Comparison of ENCODE assay signal across 25 cellular contexts in genomic region chr13:67139551-67139950, GRCh38.
DNase-seq lines count a peak whose midpoint lies in the region; ATAC-seq and TF ChIP-seq lines count a peak whose summit lies in the region.
"Had no signal": no experiment of that assay in that cellular context is flagged by ENCODE, and none has a peak within 500 bp of the region (broad histone marks: within the 10 kb centered on the region; RNA-seq: fewer than 3 reads in every experiment).

No MANE protein-coding gene starts in this region.

- TF ChIP-seq POLR2A in right lobe of liver (IDR thresholded peaks at IDR 0.05) = no peak

- WGBS in right lobe of liver (ENCODE audit: insufficient coverage, low coverage, low lambda C conversion rate, missing lambda C conversion rate) = 21% methylated on average over 4 of the region's 4 CpGs

- H3K36me3 ChIP-seq in OCI-LY1 (ENCODE audit: insufficient read depth, low read length) (no peaks in the 10 kb centered on the region), right lobe of liver (no peaks in the 10 kb centered on the region)
- H3K36me3 ChIP-seq: BE2C, brain microvascular endothelial cell, gastroesophageal sphincter, upper lobe of left lung had no signal

- TF ChIP-seq CTCF in OCI-LY1 (IDR thresholded peaks at IDR 0.05; ENCODE audit: low read length) (no peak), right lobe of liver (IDR thresholded peaks at IDR 0.05) (no peak), HFFc6 (IDR thresholded peaks at IDR 0.05) (no peak)

- H3K9me3 Mint-ChIP-seq in HFFc6 = no peaks in the 10 kb centered on the region
- peaks cover 2% of the 10 kb centered on the region for H3K9me3 Mint-ChIP-seq in stimulated activated effector memory CD8-positive, alpha-beta T cell treated with anti-CD3 and anti-CD28 coated beads, Interleukin-12 subunit alpha, Interleukin-12 subunit beta, amount 100 ng/mL, for 72 hours
- H3K9me3 Mint-ChIP-seq: activated CD8-positive, alpha-beta T cell treated with anti-CD3 and anti-CD28 coated beads for 36 hours; GM23338; naive thymus-derived CD4-positive, alpha-beta T cell had no signal

- H3F3A ChIP-seq in OCI-LY1 (ENCODE audit: insufficient read depth, low read length) = no peaks in the 10 kb centered on the region

- H3K4me3 Mint-ChIP-seq in HFFc6 = no peak overlapping the region
- no peak overlapping the region for H3K4me3 Mint-ChIP-seq in stimulated activated effector memory CD8-positive, alpha-beta T cell treated with anti-CD3 and anti-CD28 coated beads, Interleukin-12 subunit alpha, Interleukin-12 subunit beta, amount 100 ng/mL, for 72 hours
- H3K4me3 Mint-ChIP-seq: activated CD8-positive, alpha-beta T cell treated with anti-CD3 and anti-CD28 coated beads for 36 hours; effector memory CD8-positive, alpha-beta T cell; GM23338; naive thymus-derived CD4-positive, alpha-beta T cell had no signal

- no peaks in the 10 kb centered on the region for H4K20me1 ChIP-seq in OCI-LY1 (ENCODE audit: insufficient read depth, low read length)

- peaks cover 9% of the 10 kb centered on the region for H3K4me1 Mint-ChIP-seq in HFFc6 (ENCODE audit: low read depth)
- H3K4me1 Mint-ChIP-seq in stimulated activated effector memory CD8-positive, alpha-beta T cell treated with anti-CD3 and anti-CD28 coated beads, Interleukin-12 subunit alpha, Interleukin-12 subunit beta, amount 100 ng/mL, for 72 hours = no peaks in the 10 kb centered on the region

- intact Hi-C loops in right lobe of liver (cut with DNase I) = no loop called here

- H3K79me2 ChIP-seq in OCI-LY1 (ENCODE audit: insufficient read depth, low read length) = no peaks in the 10 kb centered on the region

- H3K9me2 ChIP-seq in OCI-LY1 (ENCODE audit: low read depth, low read length) = no peaks in the 10 kb centered on the region

- no peak overlapping the region for H3K27ac ChIP-seq in OCI-LY1 (ENCODE audit: low read depth, low read length, poor library complexity, severe bottlenecking)
- H3K27ac ChIP-seq in right lobe of liver = peak overlapping the region in 1 of 3 donors; percentile 22
- H3K27ac ChIP-seq: brain microvascular endothelial cell, gastroesophageal sphincter, HL-60, upper lobe of left lung had no signal

- peaks cover 43% of the 10 kb centered on the region for H3K4me1 ChIP-seq in OCI-LY1 (ENCODE audit: insufficient read depth, low read length, severe bottlenecking)
- no peaks in the 10 kb centered on the region for H3K4me1 ChIP-seq in right lobe of liver
- H3K4me1 ChIP-seq: upper lobe of left lung had no signal

- peak; percentile 34 for DNase-seq in NCI-H510A treated with DMSO at 0.1 percent for 48 hours (lab: John Stamatoyannopoulos, UW)
- no peak for DNase-seq in NCI-H510A (lab: John Stamatoyannopoulos, UW)
- peak; percentile 31 to 85 (median 41) for DNase-seq in NCI-H1417 (lab: John Stamatoyannopoulos, UW)
- DNase-seq in right lobe of liver = no peak
- no peak for DNase-seq in HFFc6
- DNase-seq in activated CD4-positive, alpha-beta T cell treated with anti-CD3 and anti-CD28 coated beads for 48 hours = no peak
- DNase-seq in stimulated activated effector memory CD8-positive, alpha-beta T cell treated with anti-CD3 and anti-CD28 coated beads, Interleukin-12 subunit alpha, Interleukin-12 subunit beta, amount 100 ng/mL, for 72 hours (ENCODE audit: low spot score in 2 of 2) = no peak
- DNase-seq: activated CD8-positive, alpha-beta T cell treated with anti-CD3 and anti-CD28 coated beads for 36 hours; BE2C; brain microvascular endothelial cell; COR-L47; effector memory CD8-positive, alpha-beta T cell; EL; islet precursor cell; mesendoderm; naive thymus-derived CD4-positive, alpha-beta T cell; NCI-H526; upper lobe of left lung had no signal

- no peak overlapping the region for H3K4me2 ChIP-seq in OCI-LY1 (ENCODE audit: low read length)
- H3K4me2 ChIP-seq: GM23338 had no signal

- H3K4me3 ChIP-seq in OCI-LY1 (ENCODE audit: low read depth, low read length, poor library complexity, severe bottlenecking) = no peak overlapping the region
- H3K4me3 ChIP-seq in right lobe of liver = no peak overlapping the region
- H3K4me3 ChIP-seq: gastroesophageal sphincter, GM23338, upper lobe of left lung had no signal

- no peaks in the 10 kb centered on the region for H3K27me3 Mint-ChIP-seq in HFFc6 (ENCODE audit: insufficient read depth)
- H3K27me3 Mint-ChIP-seq: activated CD8-positive, alpha-beta T cell treated with anti-CD3 and anti-CD28 coated beads for 36 hours; effector memory CD8-positive, alpha-beta T cell; naive thymus-derived CD4-positive, alpha-beta T cell had no signal

- H2AFZ ChIP-seq in OCI-LY1 (ENCODE audit: low read length) = peak overlapping the region; percentile 65; the same call in 1 of the 2 replicates
- H2AFZ ChIP-seq: GM23338 had no signal

- H3K9ac ChIP-seq in OCI-LY1 (ENCODE audit: low read length) = no peak overlapping the region

- no peaks in the 10 kb centered on the region for H3K36me3 Mint-ChIP-seq in HFFc6 (ENCODE audit: low read depth)
- H3K36me3 Mint-ChIP-seq in stimulated activated effector memory CD8-positive, alpha-beta T cell treated with anti-CD3 and anti-CD28 coated beads, Interleukin-12 subunit alpha, Interleukin-12 subunit beta, amount 100 ng/mL, for 72 hours = no peaks in the 10 kb centered on the region
- H3K36me3 Mint-ChIP-seq: naive thymus-derived CD4-positive, alpha-beta T cell had no signal

- no peaks in the 10 kb centered on the region for H3K9me3 ChIP-seq in OCI-LY1 (ENCODE audit: low read length)
- H3K9me3 ChIP-seq in right lobe of liver = no peaks in the 10 kb centered on the region
- H3K9me3 ChIP-seq: BE2C, gastroesophageal sphincter, upper lobe of left lung had no signal

- no peak overlapping the region for H3K27ac Mint-ChIP-seq in HFFc6
- no peak overlapping the region for H3K27ac Mint-ChIP-seq in stimulated activated effector memory CD8-positive, alpha-beta T cell treated with anti-CD3 and anti-CD28 coated beads, Interleukin-12 subunit alpha, Interleukin-12 subunit beta, amount 100 ng/mL, for 72 hours
- H3K27ac Mint-ChIP-seq: activated CD8-positive, alpha-beta T cell treated with anti-CD3 and anti-CD28 coated beads for 36 hours; effector memory CD8-positive, alpha-beta T cell; GM23338; naive thymus-derived CD4-positive, alpha-beta T cell had no signal

- H3K27me3 ChIP-seq in OCI-LY1 (ENCODE audit: insufficient read depth, low read length) (no peaks in the 10 kb centered on the region), right lobe of liver (no peaks in the 10 kb centered on the region)
- H3K27me3 ChIP-seq: BE2C, brain microvascular endothelial cell, gastroesophageal sphincter, upper lobe of left lung had no signal

- ATAC-seq in right lobe of liver = peak; percentile 28 to 74 (median 65)
- no peak for ATAC-seq in stimulated activated effector memory CD8-positive, alpha-beta T cell treated with anti-CD3 and anti-CD28 coated beads, Interleukin-12 subunit alpha, Interleukin-12 subunit beta, amount 100 ng/mL, for 72 hours
- ATAC-seq: activated CD8-positive, alpha-beta T cell treated with anti-CD3 and anti-CD28 coated beads for 36 hours; effector memory CD8-positive, alpha-beta T cell; esophagus mucosa; gastroesophageal sphincter; GM23338; naive thymus-derived CD4-positive, alpha-beta T cell; Right ventricle myocardium inferior; sciatic nerve had no signal

Comparison
In these comparisons a context has a peak if more than half of its experiments do, and no peak if none do; other contexts are left out.
1. DNase-seq: peak in NCI-H510A treated with DMSO at 0.1 percent for 48 hours (single experiment) and NCI-H1417 (3 of 3); none in NCI-H510A (single experiment), right lobe of liver (0 of 3), HFFc6 (single experiment), activated CD4-positive, alpha-beta T cell treated with anti-CD3 and anti-CD28 coated beads for 48 hours (single experiment) and stimulated activated effector memory CD8-positive, alpha-beta T cell treated with anti-CD3 and anti-CD28 coated beads, Interleukin-12 subunit alpha, Interleukin-12 subunit beta, amount 100 ng/mL, for 72 hours (0 of 2).